Comparison of ENCODE assay signal across 31 cellular contexts in the genomic region with DNA sequence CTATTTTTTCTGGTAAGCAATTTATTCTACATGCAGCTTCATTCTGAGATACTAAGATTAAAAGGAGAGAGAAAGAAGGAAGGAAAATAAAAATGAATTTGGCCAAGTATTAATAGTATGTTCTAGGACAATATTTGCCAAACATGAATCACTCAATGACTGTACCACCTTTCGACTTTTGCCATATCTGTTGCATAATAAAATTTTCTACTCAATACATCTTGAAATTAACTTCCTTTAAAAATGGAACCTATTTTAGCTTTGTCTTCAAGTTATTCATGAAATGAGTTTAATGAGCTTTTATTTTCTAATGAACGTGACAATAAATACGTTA.
DNase-seq lines count a peak whose midpoint lies in the region; ATAC-seq, FAIRE-seq and TF ChIP-seq lines count a peak whose summit lies in the region.
"Had no signal": no experiment of that assay in that cellular context is flagged by ENCODE, and none has a peak within 500 bp of the region (broad histone marks: within the 10 kb centered on the region; RNA-seq: fewer than 3 reads in every experiment).

No MANE protein-coding gene starts in this region.

- H3K9me3 ChIP-seq in RWPE2 (ENCODE audit: severe bottlenecking) (no peaks in the 10 kb centered on the region), small intestine (ENCODE audit: control insufficient read depth, low read depth) (no peaks in the 10 kb centered on the region), T-helper 17 cell (ENCODE audit: control insufficient read depth, low read length, poor library complexity, severe bottlenecking) (no peaks in the 10 kb centered on the region)
- H3K9me3 ChIP-seq in CD8-positive, alpha-beta memory T cell (ENCODE audit: low read length): no peaks in the 10 kb centered on the region
- H3K9me3 ChIP-seq: right atrium auricular region, spleen, thoracic aorta, uterus had no signal

- FAIRE-seq in small intestine (lab: Jason Lieb, UNC): no peak
- FAIRE-seq: D721Med, RCC 7860 had no signal

- ATAC-seq in RWPE2 (ENCODE audit: low read depth) (peak; percentile 77), T-helper 17 cell (no peak)
- ATAC-seq: left cardiac atrium; naive thymus-derived CD8-positive, alpha-beta T cell; T-cell had no signal

- 70 to 88% (median 80%) methylated on average over 3 of the region's 3 CpGs for WGBS in small intestine, 3 donors

- H3K36me3 Mint-ChIP-seq in activated naive CD4-positive, alpha-beta T cell treated with anti-CD3 and anti-CD28 coated beads, Interleukin-2, amount 10 ng/mL, durations not matched to agents 7 days and 5 days: peaks cover 2% of the 10 kb centered on the region
- H3K36me3 Mint-ChIP-seq in CD8-positive, alpha-beta memory T cell: no peaks in the 10 kb centered on the region
- no peaks in the 10 kb centered on the region for H3K36me3 Mint-ChIP-seq in T-helper 17 cell (ENCODE audit: low read depth)
- H3K36me3 Mint-ChIP-seq: WTC11 had no signal

- no peaks in the 10 kb centered on the region for H3K27me3 ChIP-seq in RWPE2 (ENCODE audit: insufficient read depth, poor library complexity, severe bottlenecking)
- H3K27me3 ChIP-seq in small intestine (ENCODE audit: control insufficient read depth in 2 of 2, insufficient read depth in 2 of 2, low read length in 2 of 2): no peaks in the 10 kb centered on the region
- no peaks in the 10 kb centered on the region for H3K27me3 ChIP-seq in CD8-positive, alpha-beta memory T cell (ENCODE audit: insufficient read depth, low read length, poor library complexity, severe bottlenecking)
- H3K27me3 ChIP-seq: right atrium auricular region, spleen, uterus had no signal

- H3K4me1 Mint-ChIP-seq in activated naive CD4-positive, alpha-beta T cell treated with anti-CD3 and anti-CD28 coated beads, Interleukin-2, amount 10 ng/mL, durations not matched to agents 7 days and 5 days: no peaks in the 10 kb centered on the region
- H3K4me1 Mint-ChIP-seq in CD8-positive, alpha-beta memory T cell: no peaks in the 10 kb centered on the region
- H3K4me1 Mint-ChIP-seq in T-helper 17 cell: peaks cover 11% of the 10 kb centered on the region
- H3K4me1 Mint-ChIP-seq: activated CD4-positive, alpha-beta T cell treated with anti-CD3 and anti-CD28 coated beads, Interleukin-2, amount 10 ng/mL, durations not matched to agents 24 days and 14 days had no signal

- CTCF ChIA-PET in activated naive CD4-positive, alpha-beta T cell treated with anti-CD3 and anti-CD28 coated beads, Interleukin-2, amount 10 ng/mL, durations not matched to agents 7 days and 5 days (lab: Charles Lee): no interaction called here
- CTCF ChIA-PET in CD8-positive, alpha-beta memory T cell (lab: Charles Lee): no interaction called here

- H3K27me3 Mint-ChIP-seq in activated naive CD4-positive, alpha-beta T cell treated with anti-CD3 and anti-CD28 coated beads, Interleukin-2, amount 10 ng/mL, durations not matched to agents 7 days and 5 days: no peaks in the 10 kb centered on the region
- no peaks in the 10 kb centered on the region for H3K27me3 Mint-ChIP-seq in CD8-positive, alpha-beta memory T cell
- no peaks in the 10 kb centered on the region for H3K27me3 Mint-ChIP-seq in T-helper 17 cell
- H3K27me3 Mint-ChIP-seq: activated CD4-positive, alpha-beta T cell treated with anti-CD3 and anti-CD28 coated beads, Interleukin-2, amount 10 ng/mL, durations not matched to agents 24 days and 14 days; activated naive CD8-positive, alpha-beta T cell treated with anti-CD3 and anti-CD28 coated beads for 36 hours; naive thymus-derived CD8-positive, alpha-beta T cell; stimulated activated naive CD8-positive, alpha-beta T cell treated with anti-CD3 and anti-CD28 coated beads, Interleukin-15, Interleukin-2, amounts not matched to agents 100 ng/mL and 50 ng/mL, for 24 hours; T-cell had no signal

- no peaks in the 10 kb centered on the region for H3K9me3 Mint-ChIP-seq in activated naive CD4-positive, alpha-beta T cell treated with anti-CD3 and anti-CD28 coated beads, Interleukin-2, amount 10 ng/mL, durations not matched to agents 7 days and 5 days
- no peaks in the 10 kb centered on the region for H3K9me3 Mint-ChIP-seq in CD8-positive, alpha-beta memory T cell
- H3K9me3 Mint-ChIP-seq: activated CD4-positive, alpha-beta T cell treated with anti-CD3 and anti-CD28 coated beads, Interleukin-2, amount 10 ng/mL, durations not matched to agents 24 days and 14 days; activated naive CD8-positive, alpha-beta T cell treated with anti-CD3 and anti-CD28 coated beads for 36 hours; naive thymus-derived CD8-positive, alpha-beta T cell; stimulated activated naive CD8-positive, alpha-beta T cell treated with anti-CD3 and anti-CD28 coated beads, Interleukin-15, Interleukin-2, amounts not matched to agents 100 ng/mL and 50 ng/mL, for 24 hours; T-cell; WTC11 had no signal

- H3K27ac ChIP-seq in RWPE2 (ENCODE audit: poor library complexity, severe bottlenecking) (no peak overlapping the region), epithelial cell of prostate (peak overlapping the region; percentile 43), small intestine (ENCODE audit: low read depth in 1 of 2, low read length in 1 of 2) (no peak overlapping the region)
- H3K27ac ChIP-seq in CD8-positive, alpha-beta memory T cell (ENCODE audit: low read depth, low read length): no peak overlapping the region
- H3K27ac ChIP-seq: HL-60, spleen, thoracic aorta, uterus had no signal

- H3K4me3 ChIP-seq in RWPE2 (ENCODE audit: severe bottlenecking) (no peak overlapping the region), small intestine (ENCODE audit: low read depth in 1 of 2, low read length in 2 of 2) (no peak overlapping the region)
- no peak overlapping the region for H3K4me3 ChIP-seq in CD8-positive, alpha-beta memory T cell (ENCODE audit: low read length)
- H3K4me3 ChIP-seq: lung, right atrium auricular region, spleen, thoracic aorta, uterus had no signal

- no peaks in the 10 kb centered on the region for H3K36me3 ChIP-seq in RWPE2 (ENCODE audit: low read depth)
- no peaks in the 10 kb centered on the region for H3K36me3 ChIP-seq in small intestine (ENCODE audit: control insufficient read depth in 2 of 2, insufficient read depth in 2 of 2, low read length in 2 of 2)
- no peaks in the 10 kb centered on the region for H3K36me3 ChIP-seq in CD8-positive, alpha-beta memory T cell (ENCODE audit: insufficient read depth, low read length)
- H3K36me3 ChIP-seq: right atrium auricular region, thoracic aorta, uterus had no signal

- POLR2A ChIA-PET in CD8-positive, alpha-beta memory T cell (lab: Charles Lee): no interaction called here

- H3K4me1 ChIP-seq in RWPE2 (ENCODE audit: insufficient read depth, poor library complexity, severe bottlenecking) (peaks cover 15% of the 10 kb centered on the region), small intestine (ENCODE audit: control insufficient read depth in 2 of 2, insufficient read depth in 1 of 2, low read depth in 1 of 2, low read length in 1 of 2) (peaks cover 0 to 4% of the 10 kb centered on the region in 2 donors)
- H3K4me1 ChIP-seq in CD8-positive, alpha-beta memory T cell (ENCODE audit: insufficient read depth, low read length): no peaks in the 10 kb centered on the region
- H3K4me1 ChIP-seq: uterus had no signal

- DNase-seq in NOMO-1 treated with DMSO at 0.1 percent for 48 hours (lab: John Stamatoyannopoulos, UW; ENCODE audit: unreplicated experiment) (peak; percentile 14), NOMO-1 treated with dmso at 0.1 percent for 144 hours (lab: John Stamatoyannopoulos, UW; ENCODE audit: unreplicated experiment) (no peak), RWPE2 (ENCODE audit: low spot score) (no peak), epithelial cell of prostate (ENCODE audit: low read depth, low spot score) (no peak), small intestine (peak; percentile 4), T-helper 17 cell (no peak)
- no peak for DNase-seq in activated naive CD4-positive, alpha-beta T cell treated with anti-CD3 and anti-CD28 coated beads, Interleukin-2, amount 10 ng/mL, durations not matched to agents 7 days and 5 days
- no peak for DNase-seq in CD8-positive, alpha-beta memory T cell
- DNase-seq: 8988T; activated CD4-positive, alpha-beta T cell treated with anti-CD3 and anti-CD28 coated beads, Interleukin-2, amount 10 ng/mL, durations not matched to agents 24 days and 14 days; activated CD8-positive, alpha-beta memory T cell treated with anti-CD3 and anti-CD28 coated beads for 24 hours; activated effector memory CD4-positive, alpha-beta T cell treated with Interleukin-2 at 50 U/mL for 16 hours; activated naive CD8-positive, alpha-beta T cell treated with anti-CD3 and anti-CD28 coated beads for 36 hours; central memory CD4-positive, alpha-beta T cell; cortex of kidney; hippocampal formation; left cardiac atrium; MV-4-11; naive thymus-derived CD8-positive, alpha-beta T cell; spleen; stimulated activated CD4-positive, alpha-beta T cell treated with anti-CD3 and anti-CD28 coated beads, Interleukin-2, amount 100 ng/mL, for 24 hours; T-cell; uterus had no signal

- no peak for TF ChIP-seq CTCF in RWPE2 (IDR thresholded peaks at IDR 0.05; ENCODE audit: poor library complexity, severe bottlenecking)

- H3K27ac Mint-ChIP-seq in activated naive CD4-positive, alpha-beta T cell treated with anti-CD3 and anti-CD28 coated beads, Interleukin-2, amount 10 ng/mL, durations not matched to agents 7 days and 5 days: no peak overlapping the region
- no peak overlapping the region for H3K27ac Mint-ChIP-seq in CD8-positive, alpha-beta memory T cell
- H3K27ac Mint-ChIP-seq in T-helper 17 cell: no peak overlapping the region
- H3K27ac Mint-ChIP-seq: activated CD4-positive, alpha-beta T cell treated with anti-CD3 and anti-CD28 coated beads, Interleukin-2, amount 10 ng/mL, durations not matched to agents 24 days and 14 days; activated naive CD8-positive, alpha-beta T cell treated with anti-CD3 and anti-CD28 coated beads for 36 hours; stimulated activated naive CD8-positive, alpha-beta T cell treated with anti-CD3 and anti-CD28 coated beads, Interleukin-15, Interleukin-2, amounts not matched to agents 100 ng/mL and 50 ng/mL, for 24 hours; T-cell; WTC11 had no signal

- no peak overlapping the region for H3K4me3 Mint-ChIP-seq in activated naive CD4-positive, alpha-beta T cell treated with anti-CD3 and anti-CD28 coated beads, Interleukin-2, amount 10 ng/mL, durations not matched to agents 7 days and 5 days
- no peak overlapping the region for H3K4me3 Mint-ChIP-seq in CD8-positive, alpha-beta memory T cell
- no peak overlapping the region for H3K4me3 Mint-ChIP-seq in T-helper 17 cell
- H3K4me3 Mint-ChIP-seq: activated CD4-positive, alpha-beta T cell treated with anti-CD3 and anti-CD28 coated beads, Interleukin-2, amount 10 ng/mL, durations not matched to agents 24 days and 14 days; activated naive CD8-positive, alpha-beta T cell treated with anti-CD3 and anti-CD28 coated beads for 36 hours; naive thymus-derived CD8-positive, alpha-beta T cell; stimulated activated naive CD8-positive, alpha-beta T cell treated with anti-CD3 and anti-CD28 coated beads, Interleukin-15, Interleukin-2, amounts not matched to agents 100 ng/mL and 50 ng/mL, for 24 hours; T-cell; WTC11 had no signal

Comparison
In these comparisons a context has a peak if more than half of its experiments do, and no peak if none do; other contexts are left out.
1. DNase-seq: peak in NOMO-1 treated with DMSO at 0.1 percent for 48 hours (single experiment) and small intestine (single experiment); none in NOMO-1 treated with dmso at 0.1 percent for 144 hours (single experiment), RWPE2 (single experiment), epithelial cell of prostate (single experiment), activated naive CD4-positive, alpha-beta T cell treated with anti-CD3 and anti-CD28 coated beads, Interleukin-2, amount 10 ng/mL, durations not matched to agents 7 days and 5 days (single experiment), CD8-positive, alpha-beta memory T cell (0 of 5) and T-helper 17 cell (0 of 3).